ENCODE assay signal across 15 cellular contexts in genomic region chr2:6657872-6658271, GRCh38.
DNase-seq lines count a peak whose midpoint lies in the region; ATAC-seq and TF ChIP-seq lines count a peak whose summit lies in the region.
"Had no signal": no experiment of that assay in that cellular context is flagged by ENCODE, and none has a peak within 500 bp of the region (broad histone marks: within the 10 kb centered on the region; RNA-seq: fewer than 3 reads in every experiment).

No MANE protein-coding gene starts in this region.

- H3K4me1 Mint-ChIP-seq in effector memory CD8-positive, alpha-beta T cell (ENCODE audit: low read depth in 2 of 2): no peaks in the 10 kb centered on the region
- H3K4me1 Mint-ChIP-seq in activated naive CD8-positive, alpha-beta T cell treated with anti-CD3 and anti-CD28 coated beads for 36 hours: no peaks in the 10 kb centered on the region
- H3K4me1 Mint-ChIP-seq: IgD-negative memory B cell had no signal

- no peaks in the 10 kb centered on the region for H3K36me3 ChIP-seq in aorta (ENCODE audit: control insufficient read depth in 1 of 2, insufficient read depth in 2 of 2, low read length in 1 of 2)
- no peaks in the 10 kb centered on the region for H3K36me3 ChIP-seq in mammary epithelial cell (ENCODE audit: insufficient read depth, low read length)
- H3K36me3 ChIP-seq: neural progenitor cell had no signal

- H3K4me1 ChIP-seq in aorta (ENCODE audit: control insufficient read depth in 1 of 2, insufficient read depth in 2 of 2, low read length in 2 of 2) (no peaks in the 10 kb centered on the region), mammary epithelial cell (ENCODE audit: insufficient read depth, low read length) (no peaks in the 10 kb centered on the region)
- H3K4me1 ChIP-seq: neural progenitor cell had no signal

- H3K4me3 ChIP-seq in aorta (ENCODE audit: low read length in 2 of 2) (no peak overlapping the region), mammary epithelial cell (replicated peaks in 1 of 3; ENCODE audit: insufficient read depth in 1 of 3, low read depth in 2 of 3, low read length in 3 of 3) (no peak overlapping the region)
- H3K4me3 ChIP-seq: neural progenitor cell had no signal

- ATAC-seq in GM18867 (IDR thresholded peaks at IDR 0.05; ENCODE audit: unreplicated experiment) (peak; percentile 98), GM21381 (IDR thresholded peaks at IDR 0.05; ENCODE audit: unreplicated experiment) (peak; percentile 83), HG03060 (IDR thresholded peaks at IDR 0.05; ENCODE audit: low read depth, unreplicated experiment) (peak; percentile 87), aorta (ENCODE audit: low FRiP score) (no peak)
- no peak for ATAC-seq in effector memory CD8-positive, alpha-beta T cell (replicated peaks)

- no peaks in the 10 kb centered on the region for H3K27me3 ChIP-seq in aorta (ENCODE audit: control insufficient read depth in 1 of 2, insufficient read depth in 2 of 2, low read length in 1 of 2)
- H3K27me3 ChIP-seq in mammary epithelial cell (ENCODE audit: insufficient read depth, low read length): no peaks in the 10 kb centered on the region
- H3K27me3 ChIP-seq: neural progenitor cell had no signal

- CTCF ChIA-PET in mammary epithelial cell (lab: Charles Lee; ENCODE audit: low non-redundant PET): no interaction called here

- in situ Hi-C loops in mammary epithelial cell (cut with MboI; ENCODE audit: low sequenced_read_pairs in 2 of 2): no loop called here

- H3K79me2 ChIP-seq in mammary epithelial cell (ENCODE audit: insufficient read depth, low read length): no peaks in the 10 kb centered on the region

- no peaks in the 10 kb centered on the region for H3K36me3 Mint-ChIP-seq in effector memory CD8-positive, alpha-beta T cell (ENCODE audit: insufficient read depth)
- H3K36me3 Mint-ChIP-seq in activated naive CD8-positive, alpha-beta T cell treated with anti-CD3 and anti-CD28 coated beads for 36 hours: no peaks in the 10 kb centered on the region
- H3K36me3 Mint-ChIP-seq: activated naive CD8-positive, alpha-beta T cell; IgD-negative memory B cell; neural progenitor cell had no signal

- dilution Hi-C loops in mammary epithelial cell (cut with HindIII; ENCODE audit: low sequenced_read_pairs): no loop called here

- WGBS in aorta, 2 donors: 59 to 73% methylated on average over 5 of the region's 5 CpGs
- 35% methylated on average over 5 of the region's 5 CpGs for WGBS in mammary epithelial cell (ENCODE audit: low coverage, missing lambda C conversion rate)

- DNase-seq in RKO (ENCODE audit: low spot score): peak; percentile 9
- no peak for DNase-seq in aorta
- no peak for DNase-seq in effector memory CD8-positive, alpha-beta T cell
- no peak for DNase-seq in mammary epithelial cell
- no peak for DNase-seq in activated naive CD8-positive, alpha-beta T cell treated with anti-CD3 and anti-CD28 coated beads for 36 hours
- DNase-seq: hippocampal formation, NCI-H1417 treated with DMSO at 0.1 percent for 48 hours, NCI-H526 treated with DMSO at 0.1 percent for 48 hours, SHP77 treated with DMSO at 0.1 percent for 48 hours had no signal

- H3K9me3 Mint-ChIP-seq in effector memory CD8-positive, alpha-beta T cell: no peaks in the 10 kb centered on the region
- no peaks in the 10 kb centered on the region for H3K9me3 Mint-ChIP-seq in activated naive CD8-positive, alpha-beta T cell treated with anti-CD3 and anti-CD28 coated beads for 36 hours

- H3K4me2 ChIP-seq in mammary epithelial cell (ENCODE audit: insufficient read depth, low read depth, low read length): no peak overlapping the region
- H3K4me2 ChIP-seq: neural progenitor cell had no signal

- peaks cover 5 to 16% of the 10 kb centered on the region in 2 donors for H3K27me3 Mint-ChIP-seq in effector memory CD8-positive, alpha-beta T cell
- peaks cover under 1% of the 10 kb centered on the region for H3K27me3 Mint-ChIP-seq in activated naive CD8-positive, alpha-beta T cell treated with anti-CD3 and anti-CD28 coated beads for 36 hours
- H3K27me3 Mint-ChIP-seq: IgD-negative memory B cell had no signal

- no peak overlapping the region for H3K27ac Mint-ChIP-seq in effector memory CD8-positive, alpha-beta T cell
- no peak overlapping the region for H3K27ac Mint-ChIP-seq in activated naive CD8-positive, alpha-beta T cell treated with anti-CD3 and anti-CD28 coated beads for 36 hours
- H3K27ac Mint-ChIP-seq: activated naive CD8-positive, alpha-beta T cell; IgD-negative memory B cell; neural progenitor cell had no signal

- H3K9me3 ChIP-seq in aorta (ENCODE audit: control insufficient read depth, low read length) (peaks cover 3% of the 10 kb centered on the region), mammary epithelial cell (replicated peaks; ENCODE audit: insufficient read depth, low read length) (peaks cover 17% of the 10 kb centered on the region)

- H4K20me1 ChIP-seq in mammary epithelial cell (ENCODE audit: insufficient read depth, low read length): no peaks in the 10 kb centered on the region

- H3K4me3 Mint-ChIP-seq in effector memory CD8-positive, alpha-beta T cell: no peak overlapping the region
- no peak overlapping the region for H3K4me3 Mint-ChIP-seq in activated naive CD8-positive, alpha-beta T cell treated with anti-CD3 and anti-CD28 coated beads for 36 hours
- H3K4me3 Mint-ChIP-seq: activated naive CD8-positive, alpha-beta T cell; IgD-negative memory B cell; neural progenitor cell had no signal

- H3K27ac ChIP-seq in aorta (ENCODE audit: low read depth in 1 of 2, low read length in 2 of 2) (no peak overlapping the region), mammary epithelial cell (ENCODE audit: insufficient read depth, low read depth, low read length) (no peak overlapping the region)
- H3K27ac ChIP-seq: neural progenitor cell had no signal

- BruUV-seq in mammary epithelial cell (replicated peaks; lab: Mats Ljungman, UMichigan): no TSS peak

- H2AFZ ChIP-seq in mammary epithelial cell (ENCODE audit: low read depth, low read length): no peak overlapping the region
- H2AFZ ChIP-seq: neural progenitor cell had no signal

- intact Hi-C loops in aorta (cut with DNase I): no loop called here
- intact Hi-C loops in mammary epithelial cell (cut with micrococcal nuclease): no loop called here

- no peak for TF ChIP-seq CTCF in mammary epithelial cell (conservative IDR thresholded peaks at IDR 0.05 in 1 of 2, IDR thresholded peaks at IDR 0.05 in 1 of 2; ENCODE audit: extremely low read depth in 1 of 2, insufficient read depth in 1 of 2, low read depth in 1 of 2, low read length in 2 of 2)

- H3K9ac ChIP-seq in mammary epithelial cell (ENCODE audit: insufficient read depth, low read length): no peak overlapping the region
- H3K9ac ChIP-seq: neural progenitor cell had no signal

Comparison
In these comparisons a context has a peak if more than half of its experiments do, and no peak if none do; other contexts are left out.
1. ATAC-seq: peak in GM18867 (single experiment), GM21381 (single experiment) and HG03060 (single experiment); none in aorta (single experiment) and effector memory CD8-positive, alpha-beta T cell (single experiment).